Comparison of ENCODE assay signal across 7 cellular contexts in the genomic region with DNA sequence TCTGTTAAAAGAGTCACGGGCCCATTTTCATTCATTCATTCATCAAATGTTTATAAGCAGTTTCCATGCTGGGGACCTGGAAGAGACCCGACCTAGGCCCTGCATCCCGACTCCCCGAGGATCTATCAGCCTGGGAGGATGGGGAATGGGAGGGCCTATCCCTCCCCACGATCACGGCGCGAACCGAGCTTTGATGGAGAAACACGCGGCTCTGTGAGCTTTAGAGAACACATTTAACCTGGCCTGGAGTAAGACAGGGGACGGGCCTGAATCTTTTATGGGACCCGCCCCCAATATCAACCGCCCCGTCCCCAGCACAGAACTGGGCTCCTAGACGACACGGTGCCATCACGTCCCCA. TPM values are rescaled to one million over a fixed set of nuclear protein-coding genes. Genes with fewer than 3 reads are reported as not detected.
DNase-seq lines count a peak whose midpoint lies in the region; ATAC-seq and TF ChIP-seq lines count a peak whose summit lies in the region.

No MANE protein-coding gene starts in this region.

- H3K27ac ChIP-seq in H9 (ENCODE audit: insufficient read length, low read depth, low read length) (no peak overlapping the region), right cardiac atrium (ENCODE audit: low read length) (no peak overlapping the region), smooth muscle cell (ENCODE audit: low read depth) (no peak overlapping the region), left lung (peak overlapping the region in 1 of 2 donors; percentile 78)

- H3K4me1 Mint-ChIP-seq in H9: peaks cover 18 to 22% of the 10 kb centered on the region in 2 experiments
- H3K4me1 Mint-ChIP-seq in WTC11: peaks cover 14% of the 10 kb centered on the region

- H3K79me2 ChIP-seq in H9 (ENCODE audit: insufficient read depth, low read length) (no peaks in the 10 kb centered on the region), smooth muscle cell (ENCODE audit: low read depth) (no peaks in the 10 kb centered on the region)

- H3K4me1 ChIP-seq in H9 (ENCODE audit: insufficient read depth, low read length) (no peaks in the 10 kb centered on the region), right cardiac atrium (ENCODE audit: control insufficient read depth, insufficient read depth, low read length) (peaks cover 7% of the 10 kb centered on the region), smooth muscle cell (ENCODE audit: low read depth) (peaks cover 7% of the 10 kb centered on the region), left lung (peaks cover 7 to 39% of the 10 kb centered on the region in 2 donors)

- H3K56ac ChIP-seq in H9 (ENCODE audit: insufficient read length, low read depth, low read length): no peak overlapping the region

- no peak overlapping the region for H2BK120ac ChIP-seq in H9 (ENCODE audit: low read depth, low read length, poor library complexity, severe bottlenecking)

- H4K20me1 ChIP-seq in H9 (ENCODE audit: control insufficient read depth, insufficient read depth, insufficient read length): no peaks in the 10 kb centered on the region
- H4K20me1 ChIP-seq in smooth muscle cell (ENCODE audit: low read depth): peaks cover 21% of the 10 kb centered on the region

- H3F3A ChIP-seq in smooth muscle cell (ENCODE audit: low read depth): no peaks in the 10 kb centered on the region

- H3K9me3 Mint-ChIP-seq in H9 (no peaks in the 10 kb centered on the region), WTC11 (no peaks in the 10 kb centered on the region)

- H3K27me3 Mint-ChIP-seq in H9 (ENCODE audit: low read depth) (peaks cover 64% of the 10 kb centered on the region), WTC11 (ENCODE audit: low read depth) (peaks cover 57% of the 10 kb centered on the region)

- TF ChIP-seq CTCF in H9 (conservative IDR thresholded peaks at IDR 0.05): no peak
- TF ChIP-seq CTCF in WTC11 (IDR thresholded peaks at IDR 0.05): no peak
- TF ChIP-seq CTCF in smooth muscle cell (IDR thresholded peaks at IDR 0.05; ENCODE audit: borderline replicate concordance, insufficient read depth, poor library complexity, severe bottlenecking): no peak
- no peak for TF ChIP-seq CTCF in left lung (IDR thresholded peaks at IDR 0.05)

- H3K23me2 ChIP-seq in H9 (ENCODE audit: insufficient read length, low read depth, low read length, poor library complexity, severe bottlenecking): peaks cover 3% of the 10 kb centered on the region

- DNase-seq in H9: no peak
- no peak for DNase-seq in WTC11 (ENCODE audit: low spot score)
- no peak for DNase-seq in right cardiac atrium
- DNase-seq in smooth muscle cell (lab: John Stamatoyannopoulos, UW; ENCODE audit: unreplicated experiment): no peak
- DNase-seq in left lung: no peak

- H3K36me3 ChIP-seq in smooth muscle cell (ENCODE audit: low read depth) (no peaks in the 10 kb centered on the region), left lung (no peaks in the 10 kb centered on the region)

- POLR2A ChIA-PET in WTC11 (lab: Charles Lee): no interaction called here

- H3K36me3 Mint-ChIP-seq in H9 (ENCODE audit: insufficient read depth in 1 of 3, low read depth in 3 of 3) (no peaks in the 10 kb centered on the region), WTC11 (no peaks in the 10 kb centered on the region)

- H3K4me2 ChIP-seq in H9 (ENCODE audit: insufficient read depth, insufficient read length, low read length): peak overlapping the region; percentile 46
- peak overlapping the region; percentile 79 for H3K4me2 ChIP-seq in smooth muscle cell

- H2AFZ ChIP-seq in H9 (ENCODE audit: low read length) (no peak overlapping the region), smooth muscle cell (ENCODE audit: low read depth) (peak overlapping the region; percentile 32)

- intact Hi-C loops in right cardiac atrium (cut with DNase I): no loop called here
- intact Hi-C loops in left lung (cut with DNase I): no loop called here

- peak overlapping the region in 1 of 3 experiments; percentile 82; a peak in 1 of 7 replicates for H3K27ac Mint-ChIP-seq in H9
- H3K27ac Mint-ChIP-seq in WTC11: no peak overlapping the region

- peak overlapping the region; percentile 73 to 86 for H3K4me3 Mint-ChIP-seq in H9
- peak overlapping the region; percentile 91 for H3K4me3 Mint-ChIP-seq in WTC11

- no CpG with 5 or more reads among the region's 18 CpGs for WGBS in H9 (ENCODE audit: extremely low coverage, insufficient read length, low lambda C conversion rate)
- 6% methylated on average over 18 of the region's 18 CpGs for WGBS in right cardiac atrium
- 14% methylated on average over 18 of the region's 18 CpGs for WGBS in smooth muscle cell (ENCODE audit: low lambda C conversion rate)

- no peak overlapping the region for H3K4ac ChIP-seq in H9 (ENCODE audit: low read depth, low read length)

- H2BK20ac ChIP-seq in H9 (ENCODE audit: low read depth, low read length, poor library complexity, severe bottlenecking): no peak overlapping the region

- no peak overlapping the region for H2BK15ac ChIP-seq in H9 (ENCODE audit: low read depth, low read length)

- H3T11ph ChIP-seq in H9 (ENCODE audit: low read length): no peak overlapping the region

- CTCF ChIA-PET in WTC11 (lab: Charles Lee): interaction anchor here (0.8 to 1.5 kb wide), 4 partner anchors 30 to 261 kb away, joined by 4 to 5 read pairs (median 4); a partner anchor contains a TSS

- no peak overlapping the region for H2BK12ac ChIP-seq in H9 (ENCODE audit: insufficient read length, low read depth, low read length)

- H3K4me3 ChIP-seq in right cardiac atrium (ENCODE audit: low read length) (peak overlapping the region; percentile 99), smooth muscle cell (peak overlapping the region; percentile 48), left lung (peak overlapping the region in 1 of 2 donors; percentile 58)

- no peak overlapping the region for H3K14ac ChIP-seq in H9 (ENCODE audit: insufficient read depth, low read length)

- H2AK5ac ChIP-seq in H9 (ENCODE audit: insufficient read length, low read length): no peak overlapping the region

- H4K8ac ChIP-seq in H9 (replicated peaks; ENCODE audit: insufficient read length, low read depth, low read length): no peak overlapping the region

- H3K79me1 ChIP-seq in H9 (ENCODE audit: insufficient read depth, low read depth, low read length, poor library complexity, severe bottlenecking): no peaks in the 10 kb centered on the region

- H4K5ac ChIP-seq in H9 (ENCODE audit: insufficient read length, low read depth, low read length): no peak overlapping the region

- no peak overlapping the region for H3K18ac ChIP-seq in H9 (ENCODE audit: insufficient read length, low read depth, low read length)

- no peaks in the 10 kb centered on the region for H3K27me3 ChIP-seq in H9 (ENCODE audit: insufficient read depth, low read length)
- H3K27me3 ChIP-seq in right cardiac atrium (ENCODE audit: control insufficient read depth, insufficient read depth): no peaks in the 10 kb centered on the region
- H3K27me3 ChIP-seq in smooth muscle cell (ENCODE audit: low read depth): no peaks in the 10 kb centered on the region
- peaks cover 0 to 32% of the 10 kb centered on the region in 2 donors for H3K27me3 ChIP-seq in left lung

- H3K9ac ChIP-seq in H9 (ENCODE audit: extremely low read depth, insufficient read length, low read length): no peak overlapping the region
- H3K9ac ChIP-seq in smooth muscle cell (ENCODE audit: low read depth): no peak overlapping the region

- H3K9me3 ChIP-seq in H9 (ENCODE audit: control insufficient read depth, low read depth, low read length) (no peaks in the 10 kb centered on the region), right cardiac atrium (ENCODE audit: control insufficient read depth, low read length) (no peaks in the 10 kb centered on the region), smooth muscle cell (replicated peaks; ENCODE audit: low read depth) (no peaks in the 10 kb centered on the region), left lung (no peaks in the 10 kb centered on the region)

- H3K23ac ChIP-seq in H9 (ENCODE audit: insufficient read length, low read depth, low read length): no peak overlapping the region

- no peak overlapping the region for H4K91ac ChIP-seq in H9 (ENCODE audit: insufficient read length, low read depth, low read length)

- no peak for ATAC-seq in WTC11
- ATAC-seq in right cardiac atrium: no peak
- ATAC-seq in GM21367 (IDR thresholded peaks at IDR 0.05; ENCODE audit: unreplicated experiment): no peak
- no peak for ATAC-seq in HG03045 (IDR thresholded peaks at IDR 0.05; ENCODE audit: unreplicated experiment)
- no peak for ATAC-seq in left lung

- no peak overlapping the region for H2BK5ac ChIP-seq in H9 (ENCODE audit: insufficient read length, low read length)

TF ChIP-seq in WTC11, 78 proteins besides CTCF, POLR2A, EP300 and RAD21 (continues in another document):
- TF ChIP-seq, protein P1, sequence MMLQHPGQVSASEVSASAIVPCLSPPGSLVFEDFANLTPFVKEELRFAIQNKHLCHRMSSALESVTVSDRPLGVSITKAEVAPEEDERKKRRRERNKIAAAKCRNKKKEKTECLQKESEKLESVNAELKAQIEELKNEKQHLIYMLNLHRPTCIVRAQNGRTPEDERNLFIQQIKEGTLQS (CRISPR knock-in tag; conservative IDR thresholded peaks at IDR 0.05): no peak
- no peak for TF ChIP-seq PRRX2 (CRISPR knock-in tag; IDR thresholded peaks at IDR 0.05)
- no peak for TF ChIP-seq ZNF219 (CRISPR knock-in tag; IDR thresholded peaks at IDR 0.05; ENCODE audit: borderline replicate concordance)
- TF ChIP-seq, protein P2, sequence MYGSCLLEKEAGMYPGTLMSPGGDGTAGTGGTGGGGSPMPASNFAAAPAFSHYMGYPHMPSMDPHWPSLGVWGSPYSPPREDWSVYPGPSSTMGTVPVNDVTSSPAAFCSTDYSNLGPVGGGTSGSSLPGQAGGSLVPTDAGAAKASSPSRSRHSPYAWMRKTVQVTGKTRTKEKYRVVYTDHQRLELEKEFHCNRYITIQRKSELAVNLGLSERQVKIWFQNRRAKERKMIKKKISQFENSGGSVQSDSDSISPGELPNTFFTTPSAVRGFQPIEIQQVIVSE (CRISPR knock-in tag; IDR thresholded peaks at IDR 0.05; ENCODE audit: borderline replicate concordance): no peak

RNA-seq across cellular contexts. Expression of a gene that starts 0.9 kb away (rescaled TPM):
- 7.1 and 7.8 TPM in 2 replicates for total RNA-seq in H9 (2021)
- 10.5 to 13.7 TPM (median 13.6 TPM) in 3 replicates for total RNA-seq in WTC11 (2021)
- 10 to 100 TPM; 17.7 to 20.5 (median 18.6) TPM for total RNA-seq in right cardiac atrium
- polyA plus RNA-seq in right cardiac atrium: 22.2 TPM
- total RNA-seq in smooth muscle cell: 8.8 and 10.9 TPM in 2 replicates
- 15.9 and 21.2 TPM in 2 replicates for polyA plus RNA-seq in smooth muscle cell
- total RNA-seq in left lung: 10 to 100 TPM; 14.2 to 16.9 TPM

RNA-seq across cellular contexts. Expression of a gene that starts 45.0 kb away (rescaled TPM):
- total RNA-seq in H9 (2021) (20.4 and 21.4 TPM in 2 replicates), WTC11 (2021) (21.9 to 34.3 TPM (median 31.0 TPM) in 3 replicates), right cardiac atrium (under 1 TPM in 2 of 4 donors, not detected in 2; 0.29 to 0.34 TPM), smooth muscle cell (0.13 TPM in 1 of 2 replicates, not detected in the other), left lung (1 to 10 TPM; 1.2 to 4.2 TPM)
- polyA plus RNA-seq in right cardiac atrium (0.11 TPM), smooth muscle cell (0.57 and 2.5 TPM in 2 replicates)

RNA-seq across cellular contexts. Expression of a gene that starts 59.2 kb away (rescaled TPM):
- total RNA-seq in H9 (2021) (4.6 and 4.8 TPM in 2 replicates), WTC11 (2021) (3.0 to 3.6 TPM (median 3.1 TPM) in 3 replicates), right cardiac atrium (1 to 10 TPM in 2 of 4 donors, under 1 TPM in 2; 0.93 to 1.2 (median 0.97) TPM), smooth muscle cell (7.6 and 7.8 TPM in 2 replicates), left lung (10 to 100 TPM in 1 of 2 donors, 1 to 10 TPM in 1; 5.9 to 10.5 TPM)
- polyA plus RNA-seq in right cardiac atrium (0.36 TPM), smooth muscle cell (6.3 and 7.4 TPM in 2 replicates)
